25 cellular contexts compared by ENCODE assay signal in genomic region chr4:120506536-120506935, GRCh38.
"Had no signal": no experiment of that assay in that cellular context is flagged by ENCODE, and none has a peak within 500 bp of the region (broad histone marks: within the 10 kb centered on the region; RNA-seq: fewer than 3 reads in every experiment).

No MANE protein-coding gene starts in this region.

- H3K79me2 ChIP-seq: hepatocyte had no signal

- H3K4me1 ChIP-seq: colonic mucosa, esophagus muscularis mucosa, esophagus squamous epithelium, foreskin keratinocyte, gastrocnemius medialis, heart left ventricle, heart right ventricle had no signal

- H2AFZ ChIP-seq: hepatocyte had no signal

- H3K27me3 Mint-ChIP-seq: dendritic cell treated with granulocyte-macrophage colony-stimulating factor and Interleukin-4, amounts not matched to agents 40 ng/mL and 50 ng/mL, for 4 days; effector memory CD8-positive, alpha-beta T cell had no signal

- ATAC-seq: effector memory CD8-positive, alpha-beta T cell; esophagus mucosa; foreskin keratinocyte; gastrocnemius medialis; heart left ventricle; heart right ventricle had no signal

- H3K36me3 ChIP-seq: colonic mucosa, esophagus muscularis mucosa, esophagus squamous epithelium, gastrocnemius medialis, heart left ventricle, heart right ventricle had no signal

- H3K27ac Mint-ChIP-seq: dendritic cell treated with granulocyte-macrophage colony-stimulating factor and Interleukin-4, amounts not matched to agents 40 ng/mL and 50 ng/mL, for 4 days; effector memory CD8-positive, alpha-beta T cell; endodermal cell had no signal

- H3K4me2 ChIP-seq: hepatocyte had no signal

- DNase-seq: colonic mucosa; cortex of kidney; dermis blood vessel endothelial cell; dorsolateral prefrontal cortex; effector CD4-positive, alpha-beta T cell; effector CD8-positive, alpha-beta T cell; effector memory CD4-positive, alpha-beta T cell; effector memory CD8-positive, alpha-beta T cell; endodermal cell; erythroblast; esophagus squamous epithelium; foreskin fibroblast; foreskin keratinocyte; foreskin melanocyte; gastrocnemius medialis; glutamatergic neuron; head of caudate nucleus; heart left ventricle; heart right ventricle had no signal

- H3K4me3 Mint-ChIP-seq: dendritic cell treated with granulocyte-macrophage colony-stimulating factor and Interleukin-4, amounts not matched to agents 40 ng/mL and 50 ng/mL, for 4 days; effector memory CD8-positive, alpha-beta T cell; endodermal cell had no signal

- H3K27ac ChIP-seq: colonic mucosa, coronary artery, dorsolateral prefrontal cortex, epithelial cell of prostate, esophagus muscularis mucosa, esophagus squamous epithelium, foreskin keratinocyte, gastrocnemius medialis, heart left ventricle, heart right ventricle, hepatocyte had no signal

- H3K9me3 ChIP-seq: colonic mucosa, esophagus squamous epithelium, gastrocnemius medialis had no signal

- H3K4me3 ChIP-seq: colonic mucosa, coronary artery, dorsolateral prefrontal cortex, esophagus muscularis mucosa, esophagus squamous epithelium, gastrocnemius medialis, heart left ventricle, heart right ventricle, hepatocyte had no signal

- H3K27me3 ChIP-seq: colonic mucosa, esophagus muscularis mucosa, esophagus squamous epithelium, foreskin keratinocyte, gastrocnemius medialis, heart left ventricle, heart right ventricle, hepatocyte had no signal
